Comparison of ENCODE assay signal across 29 cellular contexts in genomic region chr6:142697912-142698311, GRCh38.
DNase-seq lines count a peak whose midpoint lies in the region; ATAC-seq and TF ChIP-seq lines count a peak whose summit lies in the region.
"Had no signal": no experiment of that assay in that cellular context is flagged by ENCODE, and none has a peak within 500 bp of the region (broad histone marks: within the 10 kb centered on the region; RNA-seq: fewer than 3 reads in every experiment).

No MANE protein-coding gene starts in this region.

- H3K36me3 Mint-ChIP-seq in nephron (ENCODE audit: low read depth), result no peaks in the 10 kb centered on the region
- H3K36me3 Mint-ChIP-seq: activated CD8-positive, alpha-beta memory T cell treated with anti-CD3 and anti-CD28 coated beads, Interleukin-2, amount 10 ng/mL, durations not matched to agents 7 days and 5 days; CD4-positive, CD25-positive, alpha-beta regulatory T cell; natural killer cell; WTC11 had no signal

- H3K9me3 ChIP-seq in thoracic aorta (no peaks in the 10 kb centered on the region), hepatocyte (ENCODE audit: low read depth) (no peaks in the 10 kb centered on the region)
- H3K9me3 ChIP-seq: right lobe of liver, testis, vagina had no signal

- H3K4me1 ChIP-seq in thoracic aorta (ENCODE audit: control insufficient read depth in 1 of 2, low read depth in 2 of 2), result peaks cover 30 to 57% of the 10 kb centered on the region in 2 donors
- no peaks in the 10 kb centered on the region for H3K4me1 ChIP-seq in hepatocyte (ENCODE audit: insufficient read depth)
- H3K4me1 ChIP-seq: testis had no signal

- H3K4me1 Mint-ChIP-seq in nephron, result peaks cover 58% of the 10 kb centered on the region

- no peak overlapping the region for H3K4me3 ChIP-seq in choroid plexus epithelial cell (ENCODE audit: low read depth, low read length)
- H3K4me3 ChIP-seq in thoracic aorta, result no peak overlapping the region
- H3K4me3 ChIP-seq in hepatocyte, result no peak overlapping the region
- H3K4me3 ChIP-seq: right lobe of liver, testis, vagina had no signal

- no peaks in the 10 kb centered on the region for H3K9me2 ChIP-seq in hepatocyte (replicated peaks; ENCODE audit: insufficient read depth)

- H3K27me3 ChIP-seq in thoracic aorta (replicated peaks; ENCODE audit: insufficient read depth), result no peaks in the 10 kb centered on the region
- H3K27me3 ChIP-seq in hepatocyte, result no peaks in the 10 kb centered on the region
- H3K27me3 ChIP-seq: right lobe of liver, testis, vagina had no signal

- no peaks in the 10 kb centered on the region for H3K79me2 ChIP-seq in hepatocyte

- peak overlapping the region; percentile 1 to 81 (median 76) for H3K27ac Mint-ChIP-seq in nephron
- H3K27ac Mint-ChIP-seq: activated CD4-positive, alpha-beta T cell treated with anti-CD3 and anti-CD28 coated beads, Interleukin-2, amount 10 ng/mL, durations not matched to agents 7 days and 5 days; activated CD8-positive, alpha-beta memory T cell treated with anti-CD3 and anti-CD28 coated beads, Interleukin-2, amount 10 ng/mL, durations not matched to agents 7 days and 5 days; activated naive CD4-positive, alpha-beta T cell treated with anti-CD3 and anti-CD28 coated beads for 36 hours; CD4-positive, CD25-positive, alpha-beta regulatory T cell; natural killer cell; WTC11 had no signal

- H3K27me3 Mint-ChIP-seq in nephron (ENCODE audit: low read depth), result peaks cover 2% of the 10 kb centered on the region
- H3K27me3 Mint-ChIP-seq: activated CD4-positive, alpha-beta T cell treated with anti-CD3 and anti-CD28 coated beads, Interleukin-2, amount 10 ng/mL, durations not matched to agents 7 days and 5 days; activated CD8-positive, alpha-beta memory T cell treated with anti-CD3 and anti-CD28 coated beads, Interleukin-2, amount 10 ng/mL, durations not matched to agents 7 days and 5 days; central memory CD8-positive, alpha-beta T cell had no signal

- no peaks in the 10 kb centered on the region for H3K9me3 Mint-ChIP-seq in nephron
- H3K9me3 Mint-ChIP-seq: activated CD4-positive, alpha-beta T cell treated with anti-CD3 and anti-CD28 coated beads, Interleukin-2, amount 10 ng/mL, durations not matched to agents 7 days and 5 days; activated naive CD4-positive, alpha-beta T cell treated with anti-CD3 and anti-CD28 coated beads for 36 hours; CD4-positive, CD25-positive, alpha-beta regulatory T cell; central memory CD8-positive, alpha-beta T cell; natural killer cell; WTC11 had no signal

- H4K20me1 ChIP-seq in hepatocyte (ENCODE audit: insufficient read depth, poor library complexity, severe bottlenecking), result no peaks in the 10 kb centered on the region

- H3K36me3 ChIP-seq in thoracic aorta, result no peaks in the 10 kb centered on the region
- H3K36me3 ChIP-seq in hepatocyte (replicated peaks; ENCODE audit: insufficient read depth, low read depth), result no peaks in the 10 kb centered on the region
- H3K36me3 ChIP-seq: right lobe of liver, vagina had no signal

- 73% methylated on average over 4 of the region's 4 CpGs for WGBS in hepatocyte (ENCODE audit: low lambda C conversion rate, missing lambda C conversion rate)

- no peak for ATAC-seq in thoracic aorta (ENCODE audit: insufficient number of reproducible peaks, low FRiP score, low read depth)
- ATAC-seq: activated CD8-positive, alpha-beta memory T cell treated with anti-CD3 and anti-CD28 coated beads, Interleukin-2, amount 10 ng/mL, durations not matched to agents 7 days and 5 days; natural killer cell; right lobe of liver had no signal

- peak overlapping the region; percentile 79 to 83 for H3K27ac ChIP-seq in thoracic aorta
- H3K27ac ChIP-seq in hepatocyte, result no peak overlapping the region
- H3K27ac ChIP-seq: 22Rv1, right lobe of liver, testis, vagina had no signal

- H3K4me2 ChIP-seq in hepatocyte, result no peak overlapping the region

- no peak for TF ChIP-seq CTCF in choroid plexus epithelial cell (conservative IDR thresholded peaks at IDR 0.05; ENCODE audit: low read depth, low read length)
- no peak for TF ChIP-seq CTCF in nephron (IDR thresholded peaks at IDR 0.05; ENCODE audit: unreplicated experiment in 3 of 3)
- no peak for TF ChIP-seq CTCF in thoracic aorta (IDR thresholded peaks at IDR 0.05)
- no peak for TF ChIP-seq CTCF in hepatocyte (IDR thresholded peaks at IDR 0.05; ENCODE audit: poor library complexity)

- no peak overlapping the region for H3K4me3 Mint-ChIP-seq in nephron
- H3K4me3 Mint-ChIP-seq: activated CD4-positive, alpha-beta T cell treated with anti-CD3 and anti-CD28 coated beads, Interleukin-2, amount 10 ng/mL, durations not matched to agents 7 days and 5 days; activated CD8-positive, alpha-beta memory T cell treated with anti-CD3 and anti-CD28 coated beads, Interleukin-2, amount 10 ng/mL, durations not matched to agents 7 days and 5 days; activated naive CD4-positive, alpha-beta T cell treated with anti-CD3 and anti-CD28 coated beads for 36 hours; CD4-positive, CD25-positive, alpha-beta regulatory T cell; central memory CD8-positive, alpha-beta T cell; natural killer cell; WTC11 had no signal

- no peak overlapping the region for H2AFZ ChIP-seq in hepatocyte

- DNase-seq in DMS 273 (lab: John Stamatoyannopoulos, UW; ENCODE audit: unreplicated experiment) (peak; percentile 13), DMS 273 treated with DMSO at 0.1 percent for 48 hours (lab: John Stamatoyannopoulos, UW) (no peak), choroid plexus epithelial cell (ENCODE audit: low read depth) (peak; percentile 36), thoracic aorta (ENCODE audit: low spot score) (no peak), T-helper 2 cell (no peak), DMS53 (lab: John Stamatoyannopoulos, UW) (no peak), hepatocyte (ENCODE audit: low spot score) (no peak)
- DNase-seq: activated CD4-positive, alpha-beta T cell treated with anti-CD3 and anti-CD28 coated beads, Interleukin-2, amount 10 ng/mL, durations not matched to agents 7 days and 5 days; activated CD8-positive, alpha-beta memory T cell treated with anti-CD3 and anti-CD28 coated beads, Interleukin-2, amount 10 ng/mL, durations not matched to agents 7 days and 5 days; activated naive CD4-positive, alpha-beta T cell treated with anti-CD3 and anti-CD28 coated beads for 36 hours; amniotic stem cell; CD4-positive, CD25-positive, alpha-beta regulatory T cell; GDM1; H7; kidney; natural killer cell; NCI-H1105; NCI-H2029; NCI-H345; right lobe of liver; SIG-M5; stimulated activated naive CD4-positive, alpha-beta T cell; T-helper 9 cell; testis had no signal

Comparison
In these comparisons a context has a peak if more than half of its experiments do, and no peak if none do; other contexts are left out.
1. DNase-seq: peak in DMS 273 (single experiment) and choroid plexus epithelial cell (single experiment); none in DMS 273 treated with DMSO at 0.1 percent for 48 hours (single experiment), thoracic aorta (single experiment), T-helper 2 cell (0 of 5), DMS53 (single experiment) and hepatocyte (single experiment).